Comparison of ENCODE assay signal across 1 cellular context in the genomic region with DNA sequence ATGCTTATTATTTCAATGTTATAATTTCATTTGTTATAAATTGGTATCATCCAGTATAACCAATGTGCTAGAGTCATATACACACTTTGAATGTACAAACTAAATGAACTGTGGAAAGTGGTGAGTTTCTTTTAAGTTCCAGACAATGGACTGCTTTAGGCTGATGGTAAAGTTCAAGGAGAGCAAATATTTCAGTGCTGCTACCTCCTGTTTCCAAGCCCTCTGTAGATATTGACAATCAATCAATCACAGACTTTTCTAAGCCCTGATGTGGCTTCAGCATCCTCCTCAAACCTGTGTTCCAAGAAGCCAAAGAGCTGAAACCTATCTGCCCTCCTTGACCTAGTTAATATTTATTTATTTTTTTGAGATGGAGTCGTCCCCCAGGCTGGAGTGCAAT.
TF ChIP-seq lines count a peak whose summit lies in the region.

No MANE protein-coding gene starts in this region.

TF ChIP-seq in HepG2, 621 proteins besides CTCF, POLR2A, EP300 and RAD21 (continues in another document):
- TF ChIP-seq CREM (IDR thresholded peaks at IDR 0.05) = peak; percentile 22; the same call in 1 of the 2 replicates
- TF ChIP-seq CREM (CRISPR knock-in tag; IDR thresholded peaks at IDR 0.05) = no peak
- TF ChIP-seq, protein P1, sequence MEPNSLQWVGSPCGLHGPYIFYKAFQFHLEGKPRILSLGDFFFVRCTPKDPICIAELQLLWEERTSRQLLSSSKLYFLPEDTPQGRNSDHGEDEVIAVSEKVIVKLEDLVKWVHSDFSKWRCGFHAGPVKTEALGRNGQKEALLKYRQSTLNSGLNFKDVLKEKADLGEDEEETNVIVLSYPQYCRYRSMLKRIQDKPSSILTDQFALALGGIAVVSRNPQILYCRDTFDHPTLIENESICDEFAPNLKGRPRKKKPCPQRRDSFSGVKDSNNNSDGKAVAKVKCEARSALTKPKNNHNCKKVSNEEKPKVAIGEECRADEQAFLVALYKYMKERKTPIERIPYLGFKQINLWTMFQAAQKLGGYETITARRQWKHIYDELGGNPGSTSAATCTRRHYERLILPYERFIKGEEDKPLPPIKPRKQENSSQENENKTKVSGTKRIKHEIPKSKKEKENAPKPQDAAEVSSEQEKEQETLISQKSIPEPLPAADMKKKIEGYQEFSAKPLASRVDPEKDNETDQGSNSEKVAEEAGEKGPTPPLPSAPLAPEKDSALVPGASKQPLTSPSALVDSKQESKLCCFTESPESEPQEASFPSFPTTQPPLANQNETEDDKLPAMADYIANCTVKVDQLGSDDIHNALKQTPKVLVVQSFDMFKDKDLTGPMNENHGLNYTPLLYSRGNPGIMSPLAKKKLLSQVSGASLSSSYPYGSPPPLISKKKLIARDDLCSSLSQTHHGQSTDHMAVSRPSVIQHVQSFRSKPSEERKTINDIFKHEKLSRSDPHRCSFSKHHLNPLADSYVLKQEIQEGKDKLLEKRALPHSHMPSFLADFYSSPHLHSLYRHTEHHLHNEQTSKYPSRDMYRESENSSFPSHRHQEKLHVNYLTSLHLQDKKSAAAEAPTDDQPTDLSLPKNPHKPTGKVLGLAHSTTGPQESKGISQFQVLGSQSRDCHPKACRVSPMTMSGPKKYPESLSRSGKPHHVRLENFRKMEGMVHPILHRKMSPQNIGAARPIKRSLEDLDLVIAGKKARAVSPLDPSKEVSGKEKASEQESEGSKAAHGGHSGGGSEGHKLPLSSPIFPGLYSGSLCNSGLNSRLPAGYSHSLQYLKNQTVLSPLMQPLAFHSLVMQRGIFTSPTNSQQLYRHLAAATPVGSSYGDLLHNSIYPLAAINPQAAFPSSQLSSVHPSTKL (CRISPR knock-in tag; IDR thresholded peaks at IDR 0.05) = peak; percentile 27; the same call in 1 of the 2 replicates
- TF ChIP-seq HNF4A (CRISPR knock-in tag; IDR thresholded peaks at IDR 0.05) = peak; percentile 20; the same call in 1 of the 2 replicates
- TF ChIP-seq RARA (CRISPR knock-in tag; IDR thresholded peaks at IDR 0.05) = peak; percentile 26; the same call in 1 of the 2 replicates
- TF ChIP-seq, protein P2, sequence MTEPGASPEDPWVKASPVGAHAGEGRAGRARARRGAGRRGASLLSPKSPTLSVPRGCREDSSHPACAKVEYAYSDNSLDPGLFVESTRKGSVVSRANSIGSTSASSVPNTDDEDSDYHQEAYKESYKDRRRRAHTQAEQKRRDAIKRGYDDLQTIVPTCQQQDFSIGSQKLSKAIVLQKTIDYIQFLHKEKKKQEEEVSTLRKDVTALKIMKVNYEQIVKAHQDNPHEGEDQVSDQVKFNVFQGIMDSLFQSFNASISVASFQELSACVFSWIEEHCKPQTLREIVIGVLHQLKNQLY (CRISPR knock-in tag; IDR thresholded peaks at IDR 0.05) = no peak
- TF ChIP-seq ZNF556 (CRISPR knock-in tag; IDR thresholded peaks at IDR 0.05; ENCODE audit: borderline replicate concordance) = no peak
- TF ChIP-seq GATAD2A (CRISPR knock-in tag; IDR thresholded peaks at IDR 0.05) = 0 out of 2 replicates have a peak, but pooled peaks have one; percentile 19
- TF ChIP-seq, protein P3, sequence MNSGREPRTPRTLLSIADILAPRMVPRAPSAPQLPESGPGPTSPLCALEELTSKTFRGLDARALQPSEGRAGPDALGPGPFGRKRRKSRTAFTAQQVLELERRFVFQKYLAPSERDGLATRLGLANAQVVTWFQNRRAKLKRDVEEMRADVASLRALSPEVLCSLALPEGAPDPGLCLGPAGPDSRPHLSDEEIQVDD (CRISPR knock-in tag; IDR thresholded peaks at IDR 0.05; ENCODE audit: borderline replicate concordance) = no peak
- TF ChIP-seq KLF6 (CRISPR knock-in tag; IDR thresholded peaks at IDR 0.05) = no peak
- TF ChIP-seq, protein P4, sequence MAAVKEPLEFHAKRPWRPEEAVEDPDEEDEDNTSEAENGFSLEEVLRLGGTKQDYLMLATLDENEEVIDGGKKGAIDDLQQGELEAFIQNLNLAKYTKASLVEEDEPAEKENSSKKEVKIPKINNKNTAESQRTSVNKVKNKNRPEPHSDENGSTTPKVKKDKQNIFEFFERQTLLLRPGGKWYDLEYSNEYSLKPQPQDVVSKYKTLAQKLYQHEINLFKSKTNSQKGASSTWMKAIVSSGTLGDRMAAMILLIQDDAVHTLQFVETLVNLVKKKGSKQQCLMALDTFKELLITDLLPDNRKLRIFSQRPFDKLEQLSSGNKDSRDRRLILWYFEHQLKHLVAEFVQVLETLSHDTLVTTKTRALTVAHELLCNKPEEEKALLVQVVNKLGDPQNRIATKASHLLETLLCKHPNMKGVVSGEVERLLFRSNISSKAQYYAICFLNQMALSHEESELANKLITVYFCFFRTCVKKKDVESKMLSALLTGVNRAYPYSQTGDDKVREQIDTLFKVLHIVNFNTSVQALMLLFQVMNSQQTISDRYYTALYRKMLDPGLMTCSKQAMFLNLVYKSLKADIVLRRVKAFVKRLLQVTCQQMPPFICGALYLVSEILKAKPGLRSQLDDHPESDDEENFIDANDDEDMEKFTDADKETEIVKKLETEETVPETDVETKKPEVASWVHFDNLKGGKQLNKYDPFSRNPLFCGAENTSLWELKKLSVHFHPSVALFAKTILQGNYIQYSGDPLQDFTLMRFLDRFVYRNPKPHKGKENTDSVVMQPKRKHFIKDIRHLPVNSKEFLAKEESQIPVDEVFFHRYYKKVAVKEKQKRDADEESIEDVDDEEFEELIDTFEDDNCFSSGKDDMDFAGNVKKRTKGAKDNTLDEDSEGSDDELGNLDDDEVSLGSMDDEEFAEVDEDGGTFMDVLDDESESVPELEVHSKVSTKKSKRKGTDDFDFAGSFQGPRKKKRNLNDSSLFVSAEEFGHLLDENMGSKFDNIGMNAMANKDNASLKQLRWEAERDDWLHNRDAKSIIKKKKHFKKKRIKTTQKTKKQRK (IDR thresholded peaks at IDR 0.05; ENCODE audit: low read length) = no peak
- TF ChIP-seq PRPF4 (IDR thresholded peaks at IDR 0.05; ENCODE audit: low read depth, low read length, poor library complexity, severe bottlenecking) = no peak
- no peak for TF ChIP-seq SIN3B (IDR thresholded peaks at IDR 0.05; ENCODE audit: low read length)
- peak; percentile 65 for TF ChIP-seq NR2F6 (IDR thresholded peaks at IDR 0.05)
- TF ChIP-seq NR2F6 (CRISPR knock-in tag; IDR thresholded peaks at IDR 0.05) = peak; percentile 62; the same call in 1 of the 2 replicates
- TF ChIP-seq NR2F2 (IDR thresholded peaks at IDR 0.05; ENCODE audit: borderline replicate concordance, low read depth) = peak; percentile 53; the same call in 1 of the 2 replicates
- TF ChIP-seq, protein P5, sequence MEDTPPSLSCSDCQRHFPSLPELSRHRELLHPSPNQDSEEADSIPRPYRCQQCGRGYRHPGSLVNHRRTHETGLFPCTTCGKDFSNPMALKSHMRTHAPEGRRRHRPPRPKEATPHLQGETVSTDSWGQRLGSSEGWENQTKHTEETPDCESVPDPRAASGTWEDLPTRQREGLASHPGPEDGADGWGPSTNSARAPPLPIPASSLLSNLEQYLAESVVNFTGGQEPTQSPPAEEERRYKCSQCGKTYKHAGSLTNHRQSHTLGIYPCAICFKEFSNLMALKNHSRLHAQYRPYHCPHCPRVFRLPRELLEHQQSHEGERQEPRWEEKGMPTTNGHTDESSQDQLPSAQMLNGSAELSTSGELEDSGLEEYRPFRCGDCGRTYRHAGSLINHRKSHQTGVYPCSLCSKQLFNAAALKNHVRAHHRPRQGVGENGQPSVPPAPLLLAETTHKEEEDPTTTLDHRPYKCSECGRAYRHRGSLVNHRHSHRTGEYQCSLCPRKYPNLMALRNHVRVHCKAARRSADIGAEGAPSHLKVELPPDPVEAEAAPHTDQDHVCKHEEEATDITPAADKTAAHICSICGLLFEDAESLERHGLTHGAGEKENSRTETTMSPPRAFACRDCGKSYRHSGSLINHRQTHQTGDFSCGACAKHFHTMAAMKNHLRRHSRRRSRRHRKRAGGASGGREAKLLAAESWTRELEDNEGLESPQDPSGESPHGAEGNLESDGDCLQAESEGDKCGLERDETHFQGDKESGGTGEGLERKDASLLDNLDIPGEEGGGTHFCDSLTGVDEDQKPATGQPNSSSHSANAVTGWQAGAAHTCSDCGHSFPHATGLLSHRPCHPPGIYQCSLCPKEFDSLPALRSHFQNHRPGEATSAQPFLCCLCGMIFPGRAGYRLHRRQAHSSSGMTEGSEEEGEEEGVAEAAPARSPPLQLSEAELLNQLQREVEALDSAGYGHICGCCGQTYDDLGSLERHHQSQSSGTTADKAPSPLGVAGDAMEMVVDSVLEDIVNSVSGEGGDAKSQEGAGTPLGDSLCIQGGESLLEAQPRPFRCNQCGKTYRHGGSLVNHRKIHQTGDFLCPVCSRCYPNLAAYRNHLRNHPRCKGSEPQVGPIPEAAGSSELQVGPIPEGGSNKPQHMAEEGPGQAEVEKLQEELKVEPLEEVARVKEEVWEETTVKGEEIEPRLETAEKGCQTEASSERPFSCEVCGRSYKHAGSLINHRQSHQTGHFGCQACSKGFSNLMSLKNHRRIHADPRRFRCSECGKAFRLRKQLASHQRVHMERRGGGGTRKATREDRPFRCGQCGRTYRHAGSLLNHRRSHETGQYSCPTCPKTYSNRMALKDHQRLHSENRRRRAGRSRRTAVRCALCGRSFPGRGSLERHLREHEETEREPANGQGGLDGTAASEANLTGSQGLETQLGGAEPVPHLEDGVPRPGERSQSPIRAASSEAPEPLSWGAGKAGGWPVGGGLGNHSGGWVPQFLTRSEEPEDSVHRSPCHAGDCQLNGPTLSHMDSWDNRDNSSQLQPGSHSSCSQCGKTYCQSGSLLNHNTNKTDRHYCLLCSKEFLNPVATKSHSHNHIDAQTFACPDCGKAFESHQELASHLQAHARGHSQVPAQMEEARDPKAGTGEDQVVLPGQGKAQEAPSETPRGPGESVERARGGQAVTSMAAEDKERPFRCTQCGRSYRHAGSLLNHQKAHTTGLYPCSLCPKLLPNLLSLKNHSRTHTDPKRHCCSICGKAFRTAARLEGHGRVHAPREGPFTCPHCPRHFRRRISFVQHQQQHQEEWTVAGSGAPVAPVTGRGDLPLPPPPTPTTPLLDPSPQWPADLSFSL (CRISPR knock-in tag; IDR thresholded peaks at IDR 0.05) = no peak
- peak; percentile 98 for TF ChIP-seq HOXD1 (CRISPR knock-in tag; IDR thresholded peaks at IDR 0.05)
- TF ChIP-seq KLF16 (CRISPR knock-in tag; IDR thresholded peaks at IDR 0.05) = no peak
- TF ChIP-seq, protein P6, sequence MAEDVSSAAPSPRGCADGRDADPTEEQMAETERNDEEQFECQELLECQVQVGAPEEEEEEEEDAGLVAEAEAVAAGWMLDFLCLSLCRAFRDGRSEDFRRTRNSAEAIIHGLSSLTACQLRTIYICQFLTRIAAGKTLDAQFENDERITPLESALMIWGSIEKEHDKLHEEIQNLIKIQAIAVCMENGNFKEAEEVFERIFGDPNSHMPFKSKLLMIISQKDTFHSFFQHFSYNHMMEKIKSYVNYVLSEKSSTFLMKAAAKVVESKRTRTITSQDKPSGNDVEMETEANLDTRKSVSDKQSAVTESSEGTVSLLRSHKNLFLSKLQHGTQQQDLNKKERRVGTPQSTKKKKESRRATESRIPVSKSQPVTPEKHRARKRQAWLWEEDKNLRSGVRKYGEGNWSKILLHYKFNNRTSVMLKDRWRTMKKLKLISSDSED (CRISPR knock-in tag; IDR thresholded peaks at IDR 0.05) = no peak
- peak; percentile 95 for TF ChIP-seq MEIS2 (CRISPR knock-in tag; IDR thresholded peaks at IDR 0.05)
- peak; percentile 69; the same call in 1 of the 2 replicates for TF ChIP-seq ONECUT2 (CRISPR knock-in tag; IDR thresholded peaks at IDR 0.05)
- no peak for TF ChIP-seq ZNF431 (CRISPR knock-in tag; IDR thresholded peaks at IDR 0.05; ENCODE audit: borderline replicate concordance, low read depth)
- TF ChIP-seq ZMYM3 (CRISPR knock-in tag; IDR thresholded peaks at IDR 0.05) = no peak
- peak; percentile 51; the same call in 1 of the 2 replicates for TF ChIP-seq GFI1 (CRISPR knock-in tag; IDR thresholded peaks at IDR 0.05; ENCODE audit: borderline replicate concordance)
- 0 out of 2 replicates have a peak, but pooled peaks have one; percentile 32 for TF ChIP-seq ISL2 (CRISPR knock-in tag; IDR thresholded peaks at IDR 0.05)
- 0 out of 2 replicates have a peak, but pooled peaks have one; percentile 45 for TF ChIP-seq MIXL1 (CRISPR knock-in tag; IDR thresholded peaks at IDR 0.05)
- TF ChIP-seq MEF2D (CRISPR knock-in tag; IDR thresholded peaks at IDR 0.05) = no peak
- TF ChIP-seq, protein P7, sequence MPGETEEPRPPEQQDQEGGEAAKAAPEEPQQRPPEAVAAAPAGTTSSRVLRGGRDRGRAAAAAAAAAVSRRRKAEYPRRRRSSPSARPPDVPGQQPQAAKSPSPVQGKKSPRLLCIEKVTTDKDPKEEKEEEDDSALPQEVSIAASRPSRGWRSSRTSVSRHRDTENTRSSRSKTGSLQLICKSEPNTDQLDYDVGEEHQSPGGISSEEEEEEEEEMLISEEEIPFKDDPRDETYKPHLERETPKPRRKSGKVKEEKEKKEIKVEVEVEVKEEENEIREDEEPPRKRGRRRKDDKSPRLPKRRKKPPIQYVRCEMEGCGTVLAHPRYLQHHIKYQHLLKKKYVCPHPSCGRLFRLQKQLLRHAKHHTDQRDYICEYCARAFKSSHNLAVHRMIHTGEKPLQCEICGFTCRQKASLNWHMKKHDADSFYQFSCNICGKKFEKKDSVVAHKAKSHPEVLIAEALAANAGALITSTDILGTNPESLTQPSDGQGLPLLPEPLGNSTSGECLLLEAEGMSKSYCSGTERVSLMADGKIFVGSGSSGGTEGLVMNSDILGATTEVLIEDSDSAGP (CRISPR knock-in tag; IDR thresholded peaks at IDR 0.05; ENCODE audit: borderline replicate concordance) = no peak
- TF ChIP-seq RAD51 (IDR thresholded peaks at IDR 0.05; ENCODE audit: borderline replicate concordance) = no peak
- TF ChIP-seq FOXA3 (CRISPR knock-in tag; IDR thresholded peaks at IDR 0.05) = peak; percentile 57; the same call in 1 of the 2 replicates
- TF ChIP-seq ZFP37 (CRISPR knock-in tag; IDR thresholded peaks at IDR 0.05; ENCODE audit: borderline replicate concordance) = no peak
- TF ChIP-seq ZNF839 (CRISPR knock-in tag; IDR thresholded peaks at IDR 0.05; ENCODE audit: borderline replicate concordance) = no peak
- no peak for TF ChIP-seq ZNF615 (CRISPR knock-in tag; IDR thresholded peaks at IDR 0.05; ENCODE audit: borderline replicate concordance)
- no peak for TF ChIP-seq RORA (CRISPR knock-in tag; IDR thresholded peaks at IDR 0.05)
- no peak for TF ChIP-seq MAFF (IDR thresholded peaks at IDR 0.05; ENCODE audit: low read depth, low read length)
- TF ChIP-seq FOXA1 (IDR thresholded peaks at IDR 0.05) = no peak
- peak; percentile 70 for TF ChIP-seq FOXA1 (CRISPR knock-in tag; IDR thresholded peaks at IDR 0.05)
- TF ChIP-seq, protein P8, sequence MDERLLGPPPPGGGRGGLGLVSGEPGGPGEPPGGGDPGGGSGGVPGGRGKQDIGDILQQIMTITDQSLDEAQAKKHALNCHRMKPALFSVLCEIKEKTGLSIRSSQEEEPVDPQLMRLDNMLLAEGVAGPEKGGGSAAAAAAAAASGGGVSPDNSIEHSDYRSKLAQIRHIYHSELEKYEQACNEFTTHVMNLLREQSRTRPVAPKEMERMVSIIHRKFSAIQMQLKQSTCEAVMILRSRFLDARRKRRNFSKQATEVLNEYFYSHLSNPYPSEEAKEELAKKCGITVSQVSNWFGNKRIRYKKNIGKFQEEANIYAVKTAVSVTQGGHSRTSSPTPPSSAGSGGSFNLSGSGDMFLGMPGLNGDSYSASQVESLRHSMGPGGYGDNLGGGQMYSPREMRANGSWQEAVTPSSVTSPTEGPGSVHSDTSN (CRISPR knock-in tag; IDR thresholded peaks at IDR 0.05) = peak; percentile 21; the same call in 1 of the 2 replicates
